ENCODE assay signal across 1 cellular context in genomic region chr17:5419356-5419958, GRCh38.
TF ChIP-seq lines count a peak whose summit lies in the region.

Gene NUP88 (minus strand): TSS chr17:5419662. CDS start chr17:5419650, 12 bp downstream.

TF ChIP-seq in K562, 482 proteins besides CTCF, POLR2A, EP300 and RAD21 (continued from another document and continues in another):
- TF ChIP-seq, protein P1, sequence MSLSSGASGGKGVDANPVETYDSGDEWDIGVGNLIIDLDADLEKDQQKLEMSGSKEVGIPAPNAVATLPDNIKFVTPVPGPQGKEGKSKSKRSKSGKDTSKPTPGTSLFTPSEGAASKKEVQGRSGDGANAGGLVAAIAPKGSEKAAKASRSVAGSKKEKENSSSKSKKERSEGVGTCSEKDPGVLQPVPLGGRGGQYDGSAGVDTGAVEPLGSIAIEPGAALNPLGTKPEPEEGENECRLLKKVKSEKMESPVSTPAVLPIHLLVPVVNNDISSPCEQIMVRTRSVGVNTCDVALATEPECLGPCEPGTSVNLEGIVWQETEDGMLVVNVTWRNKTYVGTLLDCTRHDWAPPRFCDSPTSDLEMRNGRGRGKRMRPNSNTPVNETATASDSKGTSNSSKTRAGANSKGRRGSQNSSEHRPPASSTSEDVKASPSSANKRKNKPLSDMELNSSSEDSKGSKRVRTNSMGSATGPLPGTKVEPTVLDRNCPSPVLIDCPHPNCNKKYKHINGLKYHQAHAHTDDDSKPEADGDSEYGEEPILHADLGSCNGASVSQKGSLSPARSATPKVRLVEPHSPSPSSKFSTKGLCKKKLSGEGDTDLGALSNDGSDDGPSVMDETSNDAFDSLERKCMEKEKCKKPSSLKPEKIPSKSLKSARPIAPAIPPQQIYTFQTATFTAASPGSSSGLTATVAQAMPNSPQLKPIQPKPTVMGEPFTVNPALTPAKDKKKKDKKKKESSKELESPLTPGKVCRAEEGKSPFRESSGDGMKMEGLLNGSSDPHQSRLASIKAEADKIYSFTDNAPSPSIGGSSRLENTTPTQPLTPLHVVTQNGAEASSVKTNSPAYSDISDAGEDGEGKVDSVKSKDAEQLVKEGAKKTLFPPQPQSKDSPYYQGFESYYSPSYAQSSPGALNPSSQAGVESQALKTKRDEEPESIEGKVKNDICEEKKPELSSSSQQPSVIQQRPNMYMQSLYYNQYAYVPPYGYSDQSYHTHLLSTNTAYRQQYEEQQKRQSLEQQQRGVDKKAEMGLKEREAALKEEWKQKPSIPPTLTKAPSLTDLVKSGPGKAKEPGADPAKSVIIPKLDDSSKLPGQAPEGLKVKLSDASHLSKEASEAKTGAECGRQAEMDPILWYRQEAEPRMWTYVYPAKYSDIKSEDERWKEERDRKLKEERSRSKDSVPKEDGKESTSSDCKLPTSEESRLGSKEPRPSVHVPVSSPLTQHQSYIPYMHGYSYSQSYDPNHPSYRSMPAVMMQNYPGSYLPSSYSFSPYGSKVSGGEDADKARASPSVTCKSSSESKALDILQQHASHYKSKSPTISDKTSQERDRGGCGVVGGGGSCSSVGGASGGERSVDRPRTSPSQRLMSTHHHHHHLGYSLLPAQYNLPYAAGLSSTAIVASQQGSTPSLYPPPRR (CRISPR knock-in tag; IDR thresholded peaks at IDR 0.05; ENCODE audit: borderline replicate concordance) = no peak
- TF ChIP-seq, protein P2, sequence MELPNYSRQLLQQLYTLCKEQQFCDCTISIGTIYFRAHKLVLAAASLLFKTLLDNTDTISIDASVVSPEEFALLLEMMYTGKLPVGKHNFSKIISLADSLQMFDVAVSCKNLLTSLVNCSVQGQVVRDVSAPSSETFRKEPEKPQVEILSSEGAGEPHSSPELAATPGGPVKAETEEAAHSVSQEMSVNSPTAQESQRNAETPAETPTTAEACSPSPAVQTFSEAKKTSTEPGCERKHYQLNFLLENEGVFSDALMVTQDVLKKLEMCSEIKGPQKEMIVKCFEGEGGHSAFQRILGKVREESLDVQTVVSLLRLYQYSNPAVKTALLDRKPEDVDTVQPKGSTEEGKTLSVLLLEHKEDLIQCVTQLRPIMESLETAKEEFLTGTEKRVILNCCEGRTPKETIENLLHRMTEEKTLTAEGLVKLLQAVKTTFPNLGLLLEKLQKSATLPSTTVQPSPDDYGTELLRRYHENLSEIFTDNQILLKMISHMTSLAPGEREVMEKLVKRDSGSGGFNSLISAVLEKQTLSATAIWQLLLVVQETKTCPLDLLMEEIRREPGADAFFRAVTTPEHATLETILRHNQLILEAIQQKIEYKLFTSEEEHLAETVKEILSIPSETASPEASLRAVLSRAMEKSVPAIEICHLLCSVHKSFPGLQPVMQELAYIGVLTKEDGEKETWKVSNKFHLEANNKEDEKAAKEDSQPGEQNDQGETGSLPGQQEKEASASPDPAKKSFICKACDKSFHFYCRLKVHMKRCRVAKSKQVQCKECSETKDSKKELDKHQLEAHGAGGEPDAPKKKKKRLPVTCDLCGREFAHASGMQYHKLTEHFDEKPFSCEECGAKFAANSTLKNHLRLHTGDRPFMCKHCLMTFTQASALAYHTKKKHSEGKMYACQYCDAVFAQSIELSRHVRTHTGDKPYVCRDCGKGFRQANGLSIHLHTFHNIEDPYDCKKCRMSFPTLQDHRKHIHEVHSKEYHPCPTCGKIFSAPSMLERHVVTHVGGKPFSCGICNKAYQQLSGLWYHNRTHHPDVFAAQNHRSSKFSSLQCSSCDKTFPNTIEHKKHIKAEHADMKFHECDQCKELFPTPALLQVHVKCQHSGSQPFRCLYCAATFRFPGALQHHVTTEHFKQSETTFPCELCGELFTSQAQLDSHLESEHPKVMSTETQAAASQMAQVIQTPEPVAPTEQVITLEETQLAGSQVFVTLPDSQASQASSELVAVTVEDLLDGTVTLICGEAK (IDR thresholded peaks at IDR 0.05) = peak; percentile 64
- TF ChIP-seq, protein P2 (CRISPR knock-in tag; IDR thresholded peaks at IDR 0.05) = no peak
- TF ChIP-seq RCOR1 (IDR thresholded peaks at IDR 0.05; ENCODE audit: borderline replicate concordance in 1 of 2, low read depth in 2 of 2, low read length in 2 of 2) (no peak), NFE2 (IDR thresholded peaks at IDR 0.05; ENCODE audit: low read depth) (no peak), ZNF586 (CRISPR knock-in tag; conservative IDR thresholded peaks at IDR 0.05) (no peak), NR3C1 (CRISPR knock-in tag; IDR thresholded peaks at IDR 0.05) (no peak), ZNF224 (CRISPR knock-in tag; IDR thresholded peaks at IDR 0.05) (no peak), SMARCC2 (IDR thresholded peaks at IDR 0.05; ENCODE audit: low read depth) (no peak), SMARCA5 (IDR thresholded peaks at IDR 0.05) (no peak), PTBP1 (IDR thresholded peaks at IDR 0.05; ENCODE audit: low read depth, low read length) (no peak), GTF2E2 (tag; IDR thresholded peaks at IDR 0.05) (no peak), FOXJ3 (CRISPR knock-in tag; IDR thresholded peaks at IDR 0.05) (no peak), ZNF444 (CRISPR knock-in tag; IDR thresholded peaks at IDR 0.05) (no peak), TOE1 (IDR thresholded peaks at IDR 0.05; ENCODE audit: borderline replicate concordance) (no peak), TOE1 (CRISPR knock-in tag; IDR thresholded peaks at IDR 0.05; ENCODE audit: borderline replicate concordance, low read depth) (no peak), ZNF197 (CRISPR knock-in tag; IDR thresholded peaks at IDR 0.05; ENCODE audit: low read depth) (no peak), MECOM (CRISPR knock-in tag; IDR thresholded peaks at IDR 0.05) (no peak), ZNF589 (CRISPR knock-in tag; IDR thresholded peaks at IDR 0.05; ENCODE audit: low read depth) (no peak), NUFIP1 (IDR thresholded peaks at IDR 0.05; ENCODE audit: partially characterized antibody) (no peak), POLR2AphosphoS5 (IDR thresholded peaks at IDR 0.05; ENCODE audit: control insufficient read depth, insufficient read depth, low read depth, low read length) (peak; percentile 68; the same call in 1 of the 2 replicates), MEF2A (IDR thresholded peaks at IDR 0.05; ENCODE audit: control insufficient read depth, low read depth, low read length) (no peak), ZNF146 (CRISPR knock-in tag; IDR thresholded peaks at IDR 0.05; ENCODE audit: unreplicated experiment) (no peak), PCBP2 (IDR thresholded peaks at IDR 0.05; ENCODE audit: low read depth, low read length, poor library complexity, severe bottlenecking) (no peak), CBFB (CRISPR knock-in tag; IDR thresholded peaks at IDR 0.05) (no peak), TCF7L2 (IDR thresholded peaks at IDR 0.05; ENCODE audit: low read depth, low read length) (no peak), ATF1 (CRISPR knock-in tag; IDR thresholded peaks at IDR 0.05) (no peak), ATF1 (tag; IDR thresholded peaks at IDR 0.05) (peak; percentile 81), SRSF9 (IDR thresholded peaks at IDR 0.05; ENCODE audit: borderline replicate concordance, low read depth, low read length) (no peak), SRF (CRISPR knock-in tag; IDR thresholded peaks at IDR 0.05) (no peak), NCOR1 (IDR thresholded peaks at IDR 0.05) (no peak), ZSCAN29 (IDR thresholded peaks at IDR 0.05) (0 out of 2 replicates have a peak, but pooled peaks have one; percentile 2), SUPT5H (IDR thresholded peaks at IDR 0.05) (peak; percentile 92), ZNF778 (CRISPR knock-in tag; IDR thresholded peaks at IDR 0.05) (no peak)
- TF ChIP-seq, protein P3, sequence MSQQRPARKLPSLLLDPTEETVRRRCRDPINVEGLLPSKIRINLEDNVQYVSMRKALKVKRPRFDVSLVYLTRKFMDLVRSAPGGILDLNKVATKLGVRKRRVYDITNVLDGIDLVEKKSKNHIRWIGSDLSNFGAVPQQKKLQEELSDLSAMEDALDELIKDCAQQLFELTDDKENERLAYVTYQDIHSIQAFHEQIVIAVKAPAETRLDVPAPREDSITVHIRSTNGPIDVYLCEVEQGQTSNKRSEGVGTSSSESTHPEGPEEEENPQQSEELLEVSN (IDR thresholded peaks at IDR 0.05; ENCODE audit: borderline replicate concordance in 1 of 2, extremely low read depth in 1 of 2, insufficient read depth in 1 of 2, insufficient read length in 1 of 2, low read depth in 1 of 2, low read length in 1 of 2, poor library complexity in 1 of 2, severe bottlenecking in 1 of 2) = peak; percentile 22 to 83
- TF ChIP-seq, protein P4, sequence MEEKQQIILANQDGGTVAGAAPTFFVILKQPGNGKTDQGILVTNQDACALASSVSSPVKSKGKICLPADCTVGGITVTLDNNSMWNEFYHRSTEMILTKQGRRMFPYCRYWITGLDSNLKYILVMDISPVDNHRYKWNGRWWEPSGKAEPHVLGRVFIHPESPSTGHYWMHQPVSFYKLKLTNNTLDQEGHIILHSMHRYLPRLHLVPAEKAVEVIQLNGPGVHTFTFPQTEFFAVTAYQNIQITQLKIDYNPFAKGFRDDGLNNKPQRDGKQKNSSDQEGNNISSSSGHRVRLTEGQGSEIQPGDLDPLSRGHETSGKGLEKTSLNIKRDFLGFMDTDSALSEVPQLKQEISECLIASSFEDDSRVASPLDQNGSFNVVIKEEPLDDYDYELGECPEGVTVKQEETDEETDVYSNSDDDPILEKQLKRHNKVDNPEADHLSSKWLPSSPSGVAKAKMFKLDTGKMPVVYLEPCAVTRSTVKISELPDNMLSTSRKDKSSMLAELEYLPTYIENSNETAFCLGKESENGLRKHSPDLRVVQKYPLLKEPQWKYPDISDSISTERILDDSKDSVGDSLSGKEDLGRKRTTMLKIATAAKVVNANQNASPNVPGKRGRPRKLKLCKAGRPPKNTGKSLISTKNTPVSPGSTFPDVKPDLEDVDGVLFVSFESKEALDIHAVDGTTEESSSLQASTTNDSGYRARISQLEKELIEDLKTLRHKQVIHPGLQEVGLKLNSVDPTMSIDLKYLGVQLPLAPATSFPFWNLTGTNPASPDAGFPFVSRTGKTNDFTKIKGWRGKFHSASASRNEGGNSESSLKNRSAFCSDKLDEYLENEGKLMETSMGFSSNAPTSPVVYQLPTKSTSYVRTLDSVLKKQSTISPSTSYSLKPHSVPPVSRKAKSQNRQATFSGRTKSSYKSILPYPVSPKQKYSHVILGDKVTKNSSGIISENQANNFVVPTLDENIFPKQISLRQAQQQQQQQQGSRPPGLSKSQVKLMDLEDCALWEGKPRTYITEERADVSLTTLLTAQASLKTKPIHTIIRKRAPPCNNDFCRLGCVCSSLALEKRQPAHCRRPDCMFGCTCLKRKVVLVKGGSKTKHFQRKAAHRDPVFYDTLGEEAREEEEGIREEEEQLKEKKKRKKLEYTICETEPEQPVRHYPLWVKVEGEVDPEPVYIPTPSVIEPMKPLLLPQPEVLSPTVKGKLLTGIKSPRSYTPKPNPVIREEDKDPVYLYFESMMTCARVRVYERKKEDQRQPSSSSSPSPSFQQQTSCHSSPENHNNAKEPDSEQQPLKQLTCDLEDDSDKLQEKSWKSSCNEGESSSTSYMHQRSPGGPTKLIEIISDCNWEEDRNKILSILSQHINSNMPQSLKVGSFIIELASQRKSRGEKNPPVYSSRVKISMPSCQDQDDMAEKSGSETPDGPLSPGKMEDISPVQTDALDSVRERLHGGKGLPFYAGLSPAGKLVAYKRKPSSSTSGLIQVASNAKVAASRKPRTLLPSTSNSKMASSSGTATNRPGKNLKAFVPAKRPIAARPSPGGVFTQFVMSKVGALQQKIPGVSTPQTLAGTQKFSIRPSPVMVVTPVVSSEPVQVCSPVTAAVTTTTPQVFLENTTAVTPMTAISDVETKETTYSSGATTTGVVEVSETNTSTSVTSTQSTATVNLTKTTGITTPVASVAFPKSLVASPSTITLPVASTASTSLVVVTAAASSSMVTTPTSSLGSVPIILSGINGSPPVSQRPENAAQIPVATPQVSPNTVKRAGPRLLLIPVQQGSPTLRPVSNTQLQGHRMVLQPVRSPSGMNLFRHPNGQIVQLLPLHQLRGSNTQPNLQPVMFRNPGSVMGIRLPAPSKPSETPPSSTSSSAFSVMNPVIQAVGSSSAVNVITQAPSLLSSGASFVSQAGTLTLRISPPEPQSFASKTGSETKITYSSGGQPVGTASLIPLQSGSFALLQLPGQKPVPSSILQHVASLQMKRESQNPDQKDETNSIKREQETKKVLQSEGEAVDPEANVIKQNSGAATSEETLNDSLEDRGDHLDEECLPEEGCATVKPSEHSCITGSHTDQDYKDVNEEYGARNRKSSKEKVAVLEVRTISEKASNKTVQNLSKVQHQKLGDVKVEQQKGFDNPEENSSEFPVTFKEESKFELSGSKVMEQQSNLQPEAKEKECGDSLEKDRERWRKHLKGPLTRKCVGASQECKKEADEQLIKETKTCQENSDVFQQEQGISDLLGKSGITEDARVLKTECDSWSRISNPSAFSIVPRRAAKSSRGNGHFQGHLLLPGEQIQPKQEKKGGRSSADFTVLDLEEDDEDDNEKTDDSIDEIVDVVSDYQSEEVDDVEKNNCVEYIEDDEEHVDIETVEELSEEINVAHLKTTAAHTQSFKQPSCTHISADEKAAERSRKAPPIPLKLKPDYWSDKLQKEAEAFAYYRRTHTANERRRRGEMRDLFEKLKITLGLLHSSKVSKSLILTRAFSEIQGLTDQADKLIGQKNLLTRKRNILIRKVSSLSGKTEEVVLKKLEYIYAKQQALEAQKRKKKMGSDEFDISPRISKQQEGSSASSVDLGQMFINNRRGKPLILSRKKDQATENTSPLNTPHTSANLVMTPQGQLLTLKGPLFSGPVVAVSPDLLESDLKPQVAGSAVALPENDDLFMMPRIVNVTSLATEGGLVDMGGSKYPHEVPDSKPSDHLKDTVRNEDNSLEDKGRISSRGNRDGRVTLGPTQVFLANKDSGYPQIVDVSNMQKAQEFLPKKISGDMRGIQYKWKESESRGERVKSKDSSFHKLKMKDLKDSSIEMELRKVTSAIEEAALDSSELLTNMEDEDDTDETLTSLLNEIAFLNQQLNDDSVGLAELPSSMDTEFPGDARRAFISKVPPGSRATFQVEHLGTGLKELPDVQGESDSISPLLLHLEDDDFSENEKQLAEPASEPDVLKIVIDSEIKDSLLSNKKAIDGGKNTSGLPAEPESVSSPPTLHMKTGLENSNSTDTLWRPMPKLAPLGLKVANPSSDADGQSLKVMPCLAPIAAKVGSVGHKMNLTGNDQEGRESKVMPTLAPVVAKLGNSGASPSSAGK (IDR thresholded peaks at IDR 0.05) = peak; percentile 83
